8 cellular contexts compared by ENCODE assay signal in the genomic region with DNA sequence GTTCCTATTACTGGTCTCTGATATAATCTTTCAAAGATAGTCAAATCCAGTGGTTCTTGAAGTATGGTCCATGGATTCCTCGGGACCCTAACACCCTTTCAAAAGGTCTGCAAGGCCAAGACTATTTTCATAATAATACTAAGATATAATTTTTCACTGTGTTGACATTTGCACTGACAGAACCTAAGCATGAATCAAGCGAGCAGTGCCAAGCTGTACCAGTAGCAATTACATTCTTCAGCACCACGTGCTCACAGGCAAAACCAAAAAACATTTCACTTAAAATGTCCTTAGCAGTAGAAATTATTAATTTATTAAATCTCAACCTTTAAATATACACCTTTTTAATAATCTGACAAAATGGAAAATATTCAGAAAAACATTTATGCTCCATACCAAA.
"Had no signal": no experiment of that assay in that cellular context is flagged by ENCODE, and none has a peak within 500 bp of the region (broad histone marks: within the 10 kb centered on the region; RNA-seq: fewer than 3 reads in every experiment).

No MANE protein-coding gene starts in this region.

- H3K27ac ChIP-seq: GM23248, HL-60 had no signal

- H3K4me3 ChIP-seq: GM23248, HAP-1 had no signal

- ATAC-seq: HCT116 had no signal

- H3K27ac Mint-ChIP-seq: HFFc6 had no signal

- H3K4me3 Mint-ChIP-seq: HFFc6 had no signal

- DNase-seq: GM23248, GOT3, H7, HFFc6, IMR-90 had no signal

- H3K9me3 ChIP-seq: HAP-1 had no signal
